In genomic region chr14:100279133-100279532, GRCh38 we compare ENCODE assay signal across 22 cellular contexts. TPM values are rescaled to one million over a fixed set of nuclear protein-coding genes. Genes with fewer than 3 reads are reported as not detected.
DNase-seq lines count a peak whose midpoint lies in the region; ATAC-seq and TF ChIP-seq lines count a peak whose summit lies in the region.
"Had no signal": no experiment of that assay in that cellular context is flagged by ENCODE, and none has a peak within 500 bp of the region (broad histone marks: within the 10 kb centered on the region; RNA-seq: fewer than 3 reads in every experiment).

No MANE protein-coding gene starts in this region.

- intact Hi-C loops in spleen (cut with DNase I; ENCODE audit: low total_unique reads) (no loop called here), PC-9 (cut with micrococcal nuclease; ENCODE audit: unreplicated experiment) (no loop called here)

- H3K79me2 ChIP-seq in PC-9 (ENCODE audit: low read depth): peaks cover 57% of the 10 kb centered on the region

- H3K4me1 Mint-ChIP-seq in activated naive CD4-positive, alpha-beta T cell treated with anti-CD3 and anti-CD28 coated beads, Interleukin-2, amount 50 U/mL, for 24 hours: peaks cover 48% of the 10 kb centered on the region
- peaks cover 52% of the 10 kb centered on the region for H3K4me1 Mint-ChIP-seq in chondrocyte (ENCODE audit: low read depth)

- peak overlapping the region; percentile 18 for H3K27ac Mint-ChIP-seq in activated naive CD4-positive, alpha-beta T cell treated with anti-CD3 and anti-CD28 coated beads, Interleukin-2, amount 50 U/mL, for 24 hours
- H3K27ac Mint-ChIP-seq in chondrocyte (ENCODE audit: unreplicated experiment): peak overlapping the region; percentile 81

- no peaks in the 10 kb centered on the region for H3K27me3 Mint-ChIP-seq in activated naive CD4-positive, alpha-beta T cell treated with anti-CD3 and anti-CD28 coated beads, Interleukin-2, amount 50 U/mL, for 24 hours
- H3K27me3 Mint-ChIP-seq in chondrocyte (ENCODE audit: low read depth): no peaks in the 10 kb centered on the region

- H3K4me3 ChIP-seq in RWPE2 (ENCODE audit: severe bottlenecking) (no peak overlapping the region), spleen (no peak overlapping the region), PC-9 (no peak overlapping the region)
- H3K4me3 ChIP-seq: hepatocyte, right atrium auricular region had no signal

- H3K36me3 ChIP-seq in RWPE2 (ENCODE audit: low read depth) (peaks cover 39% of the 10 kb centered on the region), spleen (peaks cover 0 to 74% (median 12%) of the 10 kb centered on the region in 6 donors), PC-9 (ENCODE audit: low read depth) (no peaks in the 10 kb centered on the region)

- peaks cover 35% of the 10 kb centered on the region for H3K4me1 ChIP-seq in RWPE2 (ENCODE audit: insufficient read depth, poor library complexity, severe bottlenecking)
- peaks cover 18 to 87% (median 34%) of the 10 kb centered on the region in 6 donors for H3K4me1 ChIP-seq in spleen
- H3K4me1 ChIP-seq in PC-9 (replicated peaks; ENCODE audit: insufficient read depth): no peaks in the 10 kb centered on the region

- BruUV-seq in PC-9 (replicated peaks; lab: Mats Ljungman, UMichigan): no TSS peak

- TF ChIP-seq POLR2A in spleen (IDR thresholded peaks at IDR 0.05): no peak

- 77 to 90% (median 86%) methylated on average over 2 of the region's 2 CpGs for WGBS in spleen, 5 donors

- H3K9me3 ChIP-seq in RWPE2 (ENCODE audit: severe bottlenecking) (no peaks in the 10 kb centered on the region), spleen (no peaks in the 10 kb centered on the region), PC-9 (ENCODE audit: insufficient read depth, low read depth) (no peaks in the 10 kb centered on the region)
- H3K9me3 ChIP-seq: right atrium auricular region had no signal

- TF ChIP-seq CTCF in RWPE2 (IDR thresholded peaks at IDR 0.05; ENCODE audit: poor library complexity, severe bottlenecking): peak; percentile 8
- TF ChIP-seq CTCF in chondrocyte (IDR thresholded peaks at IDR 0.05): peak; percentile 23
- peak in 1 of 11 experiments; percentile 1 for TF ChIP-seq CTCF in spleen (IDR thresholded peaks at IDR 0.05 in 8 of 11, conservative IDR thresholded peaks at IDR 0.05 in 3 of 11)
- TF ChIP-seq CTCF in PC-9 (conservative IDR thresholded peaks at IDR 0.05): no peak

- no peak overlapping the region for H3K4me3 Mint-ChIP-seq in activated naive CD4-positive, alpha-beta T cell treated with anti-CD3 and anti-CD28 coated beads, Interleukin-2, amount 50 U/mL, for 24 hours
- no peak overlapping the region for H3K4me3 Mint-ChIP-seq in chondrocyte (ENCODE audit: unreplicated experiment)
- H3K4me3 Mint-ChIP-seq: neural crest cell had no signal

- CTCF ChIA-PET in PC-9 (lab: Charles Lee): no interaction called here

- peaks cover 1% of the 10 kb centered on the region for H3K36me3 Mint-ChIP-seq in activated naive CD4-positive, alpha-beta T cell treated with anti-CD3 and anti-CD28 coated beads, Interleukin-2, amount 50 U/mL, for 24 hours
- peaks cover 2% of the 10 kb centered on the region for H3K36me3 Mint-ChIP-seq in chondrocyte (ENCODE audit: low read depth)

- no peaks in the 10 kb centered on the region for H3K9me3 Mint-ChIP-seq in activated naive CD4-positive, alpha-beta T cell treated with anti-CD3 and anti-CD28 coated beads, Interleukin-2, amount 50 U/mL, for 24 hours
- H3K9me3 Mint-ChIP-seq in chondrocyte (ENCODE audit: low read depth): no peaks in the 10 kb centered on the region
- H3K9me3 Mint-ChIP-seq: neural crest cell had no signal

- H3K27me3 ChIP-seq in RWPE2 (ENCODE audit: insufficient read depth, poor library complexity, severe bottlenecking) (no peaks in the 10 kb centered on the region), spleen (replicated peaks in 1 of 7) (no peaks in the 10 kb centered on the region), PC-9 (ENCODE audit: insufficient read depth, low read depth) (no peaks in the 10 kb centered on the region)
- H3K27me3 ChIP-seq: hepatocyte, right atrium auricular region had no signal

- peaks cover 62% of the 10 kb centered on the region for H4K20me1 ChIP-seq in PC-9 (ENCODE audit: insufficient read depth)

- no peaks in the 10 kb centered on the region for H3K9me2 ChIP-seq in PC-9 (ENCODE audit: insufficient read depth)

- peaks cover 6% of the 10 kb centered on the region; the same call in 1 of the 2 replicates for H3F3A ChIP-seq in PC-9 (ENCODE audit: insufficient read depth, low read depth)

- no peak for ATAC-seq in RWPE2 (ENCODE audit: low read depth)
- ATAC-seq in GM19328 (IDR thresholded peaks at IDR 0.05; ENCODE audit: unreplicated experiment): no peak
- ATAC-seq: stimulated activated naive CD8-positive, alpha-beta T cell treated with anti-CD3 and anti-CD28 coated beads, Interleukin-15, Interleukin-2, amounts not matched to agents 100 U/mL and 50 U/mL, for 24 hours had no signal

- POLR2A ChIA-PET in PC-9 (lab: Charles Lee; ENCODE audit: unreplicated experiment): no interaction called here

- H2AFZ ChIP-seq in PC-9: no peak overlapping the region
- H2AFZ ChIP-seq: hepatocyte had no signal

- no peak for DNase-seq in activated naive CD4-positive, alpha-beta T cell treated with Interleukin-2 at 50 U/mL for 16 hours
- DNase-seq in RWPE2 (ENCODE audit: low spot score): no peak
- DNase-seq in chondrocyte (ENCODE audit: low spot score): no peak
- no peak for DNase-seq in spleen
- no peak for DNase-seq in PC-9
- no peak for DNase-seq in germinal center (ENCODE audit: low spot score)
- DNase-seq: activated CD4-positive, alpha-beta T cell treated with anti-CD3 and anti-CD28 coated beads for 4 hours; Calu3; cerebellar nuclear complex; effector memory CD4-positive, alpha-beta T cell; kidney; NCI-H1930; SIG-M5; stimulated activated naive CD8-positive, alpha-beta T cell treated with anti-CD3 and anti-CD28 coated beads, Interleukin-15, Interleukin-2, amounts not matched to agents 100 U/mL and 50 U/mL, for 24 hours; T1000 had no signal

- H3K27ac ChIP-seq in RWPE2 (ENCODE audit: poor library complexity, severe bottlenecking): peak overlapping the region; percentile 30
- H3K27ac ChIP-seq in spleen: peak overlapping the region in 5 of 8 donors; percentile 43 to 58 (median 49)
- H3K27ac ChIP-seq in PC-9: no peak overlapping the region
- H3K27ac ChIP-seq: hepatocyte, right atrium auricular region had no signal

- H3K4me2 ChIP-seq in PC-9: no peak overlapping the region
- H3K4me2 ChIP-seq: hepatocyte had no signal

RNA-seq across cellular contexts. Expression of gene SLC25A29, which starts 27.1 kb away (rescaled TPM):
- total RNA-seq in chondrocyte (22.2 to 29.3 TPM (median 26.6 TPM) in 3 replicates), spleen (10 to 100 TPM; 19.6 to 42.7 (median 33.9) TPM), PC-9 (2021) (6.9 and 11.8 TPM in 2 replicates)
- 10 to 100 TPM; 26.2 to 52.9 (median 30.2) TPM for polyA plus RNA-seq in spleen

RNA-seq across cellular contexts. Expression of gene YY1, which starts 40.2 kb away (rescaled TPM):
- total RNA-seq in chondrocyte: 69.8 to 72.8 TPM (median 70.0 TPM) in 3 replicates
- total RNA-seq in spleen: 10 to 100 TPM; 53.7 to 64.1 (median 58.3) TPM
- 10 to 100 TPM; 28.4 to 34.1 (median 31.0) TPM for polyA plus RNA-seq in spleen
- total RNA-seq in PC-9 (2021): 32.3 and 35.8 TPM in 2 replicates

RNA-seq across cellular contexts. Expression of gene SLC25A47, which starts 44.0 kb away (rescaled TPM):
- total RNA-seq in chondrocyte: not detected in 3 replicates
- total RNA-seq in spleen: not detected
- under 1 TPM in 2 of 3 donors, not detected in 1; 0.03 to 0.11 TPM for polyA plus RNA-seq in spleen
- total RNA-seq in PC-9 (2021): not detected in 2 replicates
- total RNA-seq: Calu3, kidney, NCI-H460, neural crest cell, right atrium auricular region, urinary bladder had no signal
